Comparison of ENCODE assay signal across 19 cellular contexts in genomic region chr16:16095646-16096045, GRCh38.
A peak's percentile ranks its signal among the peaks of the same experiment; 100 is the strongest.
DNase-seq lines count a peak whose midpoint lies in the region; ATAC-seq and TF ChIP-seq lines count a peak whose summit lies in the region.
"Had no signal": no experiment of that assay in that cellular context is flagged by ENCODE, and none has a peak within 500 bp of the region (broad histone marks: within the 10 kb centered on the region; RNA-seq: fewer than 3 reads in every experiment).

No MANE protein-coding gene starts in this region.

- ATAC-seq in HG03354 (IDR thresholded peaks at IDR 0.05; ENCODE audit: poor library complexity, severe bottlenecking, unreplicated experiment) (no peak), GM19455 (IDR thresholded peaks at IDR 0.05; ENCODE audit: unreplicated experiment) (no peak), HG03025 (IDR thresholded peaks at IDR 0.05; ENCODE audit: low FRiP score, unreplicated experiment) (no peak)
- ATAC-seq: foreskin keratinocyte, psoas muscle had no signal

- peak overlapping the region; percentile 37 for H3K27ac Mint-ChIP-seq in activated T-cell treated with anti-CD3 and anti-CD28 coated beads, Interleukin-2, amount 50 U/mL, for 24 hours
- peak overlapping the region; percentile 98 to 100 (median 99) for H3K27ac Mint-ChIP-seq in nephron

- no peaks in the 10 kb centered on the region for H3K4me1 Mint-ChIP-seq in activated T-cell treated with anti-CD3 and anti-CD28 coated beads, Interleukin-2, amount 50 U/mL, for 24 hours (ENCODE audit: low read depth)
- peaks cover 55% of the 10 kb centered on the region for H3K4me1 Mint-ChIP-seq in nephron

- TF ChIP-seq CTCF in coronary artery (IDR thresholded peaks at IDR 0.05) (no peak), nephron (IDR thresholded peaks at IDR 0.05; ENCODE audit: unreplicated experiment in 3 of 3) (no peak)

- peak overlapping the region; percentile 85 to 88 for H3K27ac ChIP-seq in coronary artery
- H3K27ac ChIP-seq: foreskin keratinocyte, psoas muscle had no signal

- no peaks in the 10 kb centered on the region for H3K9me3 Mint-ChIP-seq in activated T-cell treated with anti-CD3 and anti-CD28 coated beads, Interleukin-2, amount 50 U/mL, for 24 hours
- no peaks in the 10 kb centered on the region for H3K9me3 Mint-ChIP-seq in nephron

- no peak overlapping the region for H3K4me3 ChIP-seq in coronary artery
- H3K4me3 ChIP-seq: psoas muscle had no signal

- H3K4me3 Mint-ChIP-seq in activated T-cell treated with anti-CD3 and anti-CD28 coated beads, Interleukin-2, amount 50 U/mL, for 24 hours: no peak overlapping the region
- H3K4me3 Mint-ChIP-seq in nephron: no peak overlapping the region

- peaks cover 94% of the 10 kb centered on the region for H3K36me3 Mint-ChIP-seq in activated T-cell treated with anti-CD3 and anti-CD28 coated beads, Interleukin-2, amount 50 U/mL, for 24 hours (ENCODE audit: low read depth)
- H3K36me3 Mint-ChIP-seq in nephron (ENCODE audit: low read depth): peaks cover 41% of the 10 kb centered on the region

- no peak for DNase-seq in activated T-cell treated with anti-CD3 and anti-CD28 coated beads, Interleukin-2, amount 50 U/mL, for 24 hours
- DNase-seq in activated T-cell treated with anti-CD3 and anti-CD28 coated beads, Interleukin-2, amount 50 U/mL, for 1 hour: no peak
- DNase-seq in coronary artery (ENCODE audit: low spot score): no peak
- DNase-seq in stimulated activated CD4-positive, alpha-beta T cell treated with anti-CD3 and anti-CD28 coated beads, Interleukin-4, amount 100 ng/mL, for 4 hours: no peak
- DNase-seq: activated CD4-positive, alpha-beta T cell treated with anti-CD3 and anti-CD28 coated beads for 48 hours; activated T-cell treated with anti-CD3 and anti-CD28 coated beads, Interleukin-2, amount 50 U/mL, for 48 hours; amniotic stem cell; Calu3; foreskin keratinocyte; Kasumi-1; midbrain; NCI-H187 treated with DMSO at 0.1 percent for 48 hours; psoas muscle; SHP77; stimulated activated CD4-positive, alpha-beta T cell treated with anti-CD3 and anti-CD28 coated beads, Interleukin-2, amount 100 ng/mL, for 24 hours had no signal

- no peaks in the 10 kb centered on the region for H3K27me3 Mint-ChIP-seq in activated T-cell treated with anti-CD3 and anti-CD28 coated beads, Interleukin-2, amount 50 U/mL, for 24 hours
- no peaks in the 10 kb centered on the region for H3K27me3 Mint-ChIP-seq in nephron (ENCODE audit: low read depth)
